In the genomic region with DNA sequence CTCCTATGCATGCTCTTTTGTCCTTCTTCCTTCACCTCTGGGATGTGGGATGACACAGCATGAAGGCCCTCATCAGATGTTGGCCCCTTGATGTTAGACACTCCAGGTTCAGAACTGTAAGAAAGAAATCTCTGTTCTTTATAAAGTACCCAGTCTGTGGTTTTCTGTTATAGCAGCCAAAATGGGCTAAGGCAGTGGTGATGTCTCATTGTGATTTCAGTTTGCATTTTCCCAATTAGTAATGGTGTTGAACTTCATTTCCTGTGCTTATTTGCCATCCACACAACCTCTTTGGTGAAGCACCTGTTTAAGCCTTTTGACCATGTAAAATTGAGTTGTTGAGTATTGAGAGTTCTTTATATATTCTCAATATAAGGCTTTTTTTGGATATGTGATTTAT, we compare ENCODE assay signal across 1 cellular context.
TF ChIP-seq lines count a peak whose summit lies in the region.

No MANE protein-coding gene starts in this region.

TF ChIP-seq in H1, 55 proteins besides CTCF, POLR2A, EP300 and RAD21:
- TF ChIP-seq TAF1 (IDR thresholded peaks at IDR 0.05; ENCODE audit: low read depth, low read length), result no peak
- TF ChIP-seq SIN3A (conservative IDR thresholded peaks at IDR 0.05 in 1 of 2, IDR thresholded peaks at IDR 0.05 in 1 of 2; ENCODE audit: low read depth in 1 of 2, low read length in 2 of 2), result no peak
- no peak for TF ChIP-seq ZNF274 (IDR thresholded peaks at IDR 0.05; ENCODE audit: borderline replicate concordance, extremely low read depth, low read length)
- TF ChIP-seq, protein P1, sequence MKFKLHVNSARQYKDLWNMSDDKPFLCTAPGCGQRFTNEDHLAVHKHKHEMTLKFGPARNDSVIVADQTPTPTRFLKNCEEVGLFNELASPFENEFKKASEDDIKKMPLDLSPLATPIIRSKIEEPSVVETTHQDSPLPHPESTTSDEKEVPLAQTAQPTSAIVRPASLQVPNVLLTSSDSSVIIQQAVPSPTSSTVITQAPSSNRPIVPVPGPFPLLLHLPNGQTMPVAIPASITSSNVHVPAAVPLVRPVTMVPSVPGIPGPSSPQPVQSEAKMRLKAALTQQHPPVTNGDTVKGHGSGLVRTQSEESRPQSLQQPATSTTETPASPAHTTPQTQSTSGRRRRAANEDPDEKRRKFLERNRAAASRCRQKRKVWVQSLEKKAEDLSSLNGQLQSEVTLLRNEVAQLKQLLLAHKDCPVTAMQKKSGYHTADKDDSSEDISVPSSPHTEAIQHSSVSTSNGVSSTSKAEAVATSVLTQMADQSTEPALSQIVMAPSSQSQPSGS (IDR thresholded peaks at IDR 0.05; ENCODE audit: low read length), result no peak
- TF ChIP-seq TCF12 (IDR thresholded peaks at IDR 0.05; ENCODE audit: low read depth, low read length), result no peak
- no peak for TF ChIP-seq CHD2 (IDR thresholded peaks at IDR 0.05; ENCODE audit: low read length)
- TF ChIP-seq JUN (IDR thresholded peaks at IDR 0.05; ENCODE audit: low read depth, low read length), result no peak
- TF ChIP-seq BACH1 (IDR thresholded peaks at IDR 0.05; ENCODE audit: low read length), result no peak
- TF ChIP-seq SIX5 (IDR thresholded peaks at IDR 0.05; ENCODE audit: low read depth, low read length), result no peak
- TF ChIP-seq CREB1 (IDR thresholded peaks at IDR 0.05), result no peak
- no peak for TF ChIP-seq SUZ12 (IDR thresholded peaks at IDR 0.05; ENCODE audit: low read length)
- no peak for TF ChIP-seq EZH2 (IDR thresholded peaks at IDR 0.05; ENCODE audit: low read depth, low read length, severe bottlenecking)
- TF ChIP-seq NANOG (IDR thresholded peaks at IDR 0.05; ENCODE audit: insufficient read depth, low read depth, low read length, poor library complexity, severe bottlenecking), result no peak
- no peak for TF ChIP-seq HDAC2 (IDR thresholded peaks at IDR 0.05; ENCODE audit: borderline replicate concordance in 1 of 2, low read depth in 2 of 2, low read length in 2 of 2)
- no peak for TF ChIP-seq KDM1A (IDR thresholded peaks at IDR 0.05; ENCODE audit: borderline replicate concordance, low read length)
- TF ChIP-seq BRCA1 (IDR thresholded peaks at IDR 0.05; ENCODE audit: low read depth, low read length), result no peak
- TF ChIP-seq GTF2F1 (IDR thresholded peaks at IDR 0.05; ENCODE audit: borderline replicate concordance, low read depth, low read length), result no peak
- TF ChIP-seq CTBP2 (IDR thresholded peaks at IDR 0.05; ENCODE audit: borderline replicate concordance, insufficient read depth, insufficient read length, low read length), result no peak
- no peak for TF ChIP-seq NRF1 (IDR thresholded peaks at IDR 0.05; ENCODE audit: low read depth, low read length)
